In the genomic region with DNA sequence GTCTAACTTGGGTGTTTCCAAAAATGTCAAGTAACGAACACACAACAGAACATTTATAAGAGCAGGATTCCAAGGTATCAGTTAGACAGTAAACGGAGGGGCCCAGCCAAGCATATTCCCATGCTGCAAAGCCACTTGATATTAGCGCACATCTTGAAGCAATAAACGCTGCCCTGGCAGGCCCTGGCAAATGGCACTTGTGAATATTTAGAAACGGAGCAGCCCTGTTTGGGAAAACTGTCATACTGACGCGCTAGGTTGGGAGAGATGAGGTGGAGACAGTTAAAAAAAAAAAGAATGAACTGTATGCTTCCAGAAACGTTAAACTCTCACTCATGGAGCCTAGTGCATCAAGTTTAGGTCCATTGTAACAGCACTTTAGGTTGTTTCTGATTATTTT, we compare ENCODE assay signal across 22 cellular contexts. TPM values are rescaled to one million over a fixed set of nuclear protein-coding genes. Genes with fewer than 3 reads are reported as not detected.
DNase-seq lines count a peak whose midpoint lies in the region; ATAC-seq and TF ChIP-seq lines count a peak whose summit lies in the region.
"Had no signal": no experiment of that assay in that cellular context is flagged by ENCODE, and none has a peak within 500 bp of the region (broad histone marks: within the 10 kb centered on the region; RNA-seq: fewer than 3 reads in every experiment).

No MANE protein-coding gene starts in this region.

- TF ChIP-seq EP300 in esophagus muscularis mucosa (IDR thresholded peaks at IDR 0.05) = no peak

- H3K4me3 ChIP-seq in left ventricle myocardium inferior (peak overlapping the region; percentile 4), esophagus muscularis mucosa (no peak overlapping the region), prostate gland (no peak overlapping the region), lower leg skin (ENCODE audit: low read depth, poor library complexity, severe bottlenecking) (no peak overlapping the region)
- H3K4me3 ChIP-seq: smooth muscle cell, uterus had no signal

- 62% methylated on average over 8 of the region's 8 CpGs for WGBS in esophagus muscularis mucosa
- 36% methylated on average over 8 of the region's 8 CpGs for WGBS in prostate gland
- 66 to 71% methylated on average over 8 of the region's 8 CpGs for WGBS in lower leg skin, 2 donors

- DNase-seq in left ventricle myocardium inferior = no peak
- DNase-seq in left cardiac atrium = no peak
- DNase-seq in esophagus muscularis mucosa (ENCODE audit: extremely low spot score) = no peak
- peak; percentile 41 for DNase-seq in prostate gland (ENCODE audit: low spot score)
- no peak for DNase-seq in GM19238 (ENCODE audit: insufficient read length, low spot score)
- DNase-seq in lower leg skin (ENCODE audit: low spot score in 2 of 2) = no peak
- no peak for DNase-seq in Kasumi-1 (lab: John Stamatoyannopoulos, UW)
- DNase-seq: ACHN; activated B cell treated with CpG ODN at 0.5 μM for 24 hours; activated CD4-positive, alpha-beta T cell treated with anti-CD3 and anti-CD28 coated beads, Interleukin-2, amount 50 U/mL, for 48 hours; activated gamma-delta T cell treated with Interleukin-2 at 50 U/mL for 16 hours; amniotic stem cell; CD4-positive, alpha-beta memory T cell; KG1; midbrain; NCI-H187; NCI-H446 treated with DMSO at 0.1 percent for 48 hours; substantia nigra; uterus had no signal

- H3K36me3 ChIP-seq in left ventricle myocardium inferior (peaks cover 16% of the 10 kb centered on the region), esophagus muscularis mucosa (peaks cover 0 to 8% (median 1%) of the 10 kb centered on the region in 4 donors), prostate gland (no peaks in the 10 kb centered on the region)
- H3K36me3 ChIP-seq: uterus had no signal

- intact Hi-C loops in left ventricle myocardium inferior (cut with micrococcal nuclease) = no loop called here
- intact Hi-C loops in left cardiac atrium (cut with DNase I) = no loop called here
- intact Hi-C loops in esophagus muscularis mucosa (cut with DNase I) = no loop called here
- intact Hi-C loops in prostate gland (cut with DNase I) = no loop called here
- intact Hi-C loops in lower leg skin (cut with DNase I; ENCODE audit: low total_unique reads) = no loop called here

- H3K4me1 ChIP-seq in left ventricle myocardium inferior = peaks cover 98% of the 10 kb centered on the region
- H3K4me1 ChIP-seq in esophagus muscularis mucosa = peaks cover 70 to 94% (median 91%) of the 10 kb centered on the region in 4 donors
- peaks cover 3% of the 10 kb centered on the region for H3K4me1 ChIP-seq in prostate gland (replicated peaks)
- H3K4me1 ChIP-seq: uterus had no signal

- H3K27ac ChIP-seq in left ventricle myocardium inferior (replicated peaks) (peak overlapping the region; percentile 99), esophagus muscularis mucosa (replicated peaks in 1 of 4) (peak overlapping the region; percentile 67 to 98 (median 88)), prostate gland (peak overlapping the region; percentile 74 to 80)
- H3K27ac ChIP-seq: uterus had no signal

- no peak for TF ChIP-seq CTCF in left ventricle myocardium inferior (IDR thresholded peaks at IDR 0.05; ENCODE audit: borderline replicate concordance)
- no peak for TF ChIP-seq CTCF in esophagus muscularis mucosa (IDR thresholded peaks at IDR 0.05)
- no peak for TF ChIP-seq CTCF in prostate gland (IDR thresholded peaks at IDR 0.05)
- no peak for TF ChIP-seq CTCF in lower leg skin (IDR thresholded peaks at IDR 0.05)

- TF ChIP-seq POLR2A in esophagus muscularis mucosa (IDR thresholded peaks at IDR 0.05; ENCODE audit: low read depth) (no peak), prostate gland (IDR thresholded peaks at IDR 0.05) (no peak), lower leg skin (IDR thresholded peaks at IDR 0.05) (no peak)

- ATAC-seq in left cardiac atrium = no peak
- no peak for ATAC-seq in HG03097 (IDR thresholded peaks at IDR 0.05; ENCODE audit: low FRiP score, unreplicated experiment)
- ATAC-seq: Panc1 had no signal

- no peaks in the 10 kb centered on the region for H3K27me3 ChIP-seq in left ventricle myocardium inferior (ENCODE audit: low read depth)
- no peaks in the 10 kb centered on the region for H3K27me3 ChIP-seq in esophagus muscularis mucosa
- H3K27me3 ChIP-seq in prostate gland (replicated peaks; ENCODE audit: insufficient read depth) = no peaks in the 10 kb centered on the region
- H3K27me3 ChIP-seq: uterus had no signal

- no peaks in the 10 kb centered on the region for H3K9me3 ChIP-seq in left ventricle myocardium inferior (replicated peaks)
- no peaks in the 10 kb centered on the region for H3K9me3 ChIP-seq in esophagus muscularis mucosa
- H3K9me3 ChIP-seq in prostate gland = no peaks in the 10 kb centered on the region
- H3K9me3 ChIP-seq: uterus had no signal

RNA-seq across cellular contexts. Expression of a gene that starts 9.3 kb away (rescaled TPM):
- total RNA-seq in left ventricle myocardium inferior (220 TPM), left cardiac atrium (100 to 1,000 TPM; 110 to 129 TPM), esophagus muscularis mucosa (10 to 100 TPM; 47.2 to 88.2 (median 66.5) TPM), prostate gland (100 to 1,000 TPM in 1 of 2 donors, 10 to 100 TPM in 1; 88.0 to 148 TPM), lower leg skin (10 to 100 TPM; 27.8 to 65.0 (median 61.3) TPM)
